Comparison of ENCODE assay signal across 10 cellular contexts in the genomic region with DNA sequence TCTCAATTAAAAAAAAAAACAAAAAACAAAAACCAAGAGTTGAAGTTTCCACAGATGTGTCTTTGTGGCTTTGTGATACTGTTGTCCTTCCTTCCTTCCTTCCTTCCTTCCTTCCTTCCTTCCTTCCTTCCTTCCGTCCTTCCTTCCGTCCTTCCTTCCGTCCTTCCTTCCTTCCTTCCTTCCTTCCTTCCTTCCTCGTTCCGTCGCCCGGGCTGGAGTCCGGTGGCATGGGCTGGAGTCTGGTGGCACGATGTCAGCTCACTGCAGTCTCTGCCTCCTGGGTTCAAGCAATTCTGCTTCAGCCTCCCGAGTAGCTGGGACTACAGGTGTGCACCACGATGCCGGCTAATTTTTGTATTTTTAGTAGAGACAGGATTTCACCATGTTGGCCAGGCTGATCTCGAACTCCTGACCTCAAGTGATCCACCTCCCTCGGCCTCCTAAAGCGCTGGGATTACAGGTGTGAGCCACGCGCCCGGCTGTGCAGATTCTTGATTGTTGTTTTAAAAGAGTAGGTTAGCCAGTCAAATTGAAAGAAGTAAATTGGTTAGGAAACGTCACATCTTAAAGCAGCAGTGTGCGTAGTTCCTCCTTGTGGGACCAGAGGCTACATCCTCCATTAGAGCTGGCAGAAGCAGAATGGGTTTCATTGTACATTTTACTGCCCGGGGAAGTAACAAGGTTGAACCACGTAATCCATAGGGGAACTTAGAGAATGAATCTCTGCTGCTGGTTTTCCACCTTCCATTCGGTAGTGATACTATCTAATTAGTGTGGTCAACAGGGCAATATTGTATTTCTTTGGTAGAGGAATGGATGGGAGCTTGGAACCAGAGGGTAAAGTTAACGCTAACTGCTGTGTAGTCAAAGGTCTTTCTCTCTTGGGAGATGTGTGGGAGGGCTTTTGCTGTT. TPM values are rescaled to one million over a fixed set of nuclear protein-coding genes. Genes with fewer than 3 reads are reported as not detected.
DNase-seq lines count a peak whose midpoint lies in the region; ATAC-seq and TF ChIP-seq lines count a peak whose summit lies in the region.
"Had no signal": no experiment of that assay in that cellular context is flagged by ENCODE, and none has a peak within 500 bp of the region (broad histone marks: within the 10 kb centered on the region; RNA-seq: fewer than 3 reads in every experiment).

No MANE protein-coding gene starts in this region.

- H3K4me3 Mint-ChIP-seq in MCF 10A (ENCODE audit: unreplicated experiment) (no peak overlapping the region), WTC11 (no peak overlapping the region)

- H2AFZ ChIP-seq in PC-3 (ENCODE audit: low read length), result no peak overlapping the region

- peaks cover 7 to 8% of the 10 kb centered on the region in 2 donors for H3K4me1 ChIP-seq in breast epithelium
- peaks cover 71% of the 10 kb centered on the region for H3K4me1 ChIP-seq in suprapubic skin
- H3K4me1 ChIP-seq in PC-3 (ENCODE audit: insufficient read depth, low read length), result peaks cover 13% of the 10 kb centered on the region
- H3K4me1 ChIP-seq in testis, result peaks cover 27% of the 10 kb centered on the region

- ATAC-seq in HG02759 (IDR thresholded peaks at IDR 0.05; ENCODE audit: unreplicated experiment) (peak; percentile 92), WTC11 (no peak), PC-3 (no peak)

- H3K36me3 ChIP-seq in breast epithelium (no peaks in the 10 kb centered on the region), suprapubic skin (peaks cover 33% of the 10 kb centered on the region), PC-3 (ENCODE audit: low read depth, low read length) (peaks cover 45% of the 10 kb centered on the region), testis (ENCODE audit: low read depth, missing control alignments) (no peaks in the 10 kb centered on the region)

- no peak for TF ChIP-seq POLR2A in breast epithelium (IDR thresholded peaks at IDR 0.05)
- TF ChIP-seq POLR2A in suprapubic skin (IDR thresholded peaks at IDR 0.05), result no peak
- TF ChIP-seq POLR2A in testis (IDR thresholded peaks at IDR 0.05), result no peak

- H3K27ac Mint-ChIP-seq in MCF 10A (ENCODE audit: low read depth, unreplicated experiment), result peak overlapping the region; percentile 61
- peak overlapping the region; percentile 91 for H3K27ac Mint-ChIP-seq in WTC11

- H3K36me3 Mint-ChIP-seq in MCF 10A (ENCODE audit: insufficient read depth, unreplicated experiment), result peaks cover 45% of the 10 kb centered on the region
- peaks cover 51% of the 10 kb centered on the region for H3K36me3 Mint-ChIP-seq in WTC11

- H3K79me2 ChIP-seq in PC-3 (ENCODE audit: low read length), result peaks cover 100% of the 10 kb centered on the region

- H3F3A ChIP-seq in PC-3 (ENCODE audit: low read length, unreplicated experiment), result no peaks in the 10 kb centered on the region

- WGBS in suprapubic skin, result 88% methylated on average over 13 of the region's 24 CpGs
- 84 to 89% methylated on average over 15 to 21 of the region's 24 CpGs for WGBS in testis, 2 donors

- H3K4me1 Mint-ChIP-seq in MCF 10A (ENCODE audit: insufficient read depth, unreplicated experiment) (peaks cover 48% of the 10 kb centered on the region), WTC11 (peaks cover 73% of the 10 kb centered on the region)

- no peaks in the 10 kb centered on the region for H3K27me3 ChIP-seq in breast epithelium
- no peaks in the 10 kb centered on the region for H3K27me3 ChIP-seq in suprapubic skin
- no peaks in the 10 kb centered on the region for H3K27me3 ChIP-seq in PC-3 (ENCODE audit: low read length)
- no peaks in the 10 kb centered on the region for H3K27me3 ChIP-seq in testis
- H3K27me3 ChIP-seq: adrenal gland had no signal

- POLR2A ChIA-PET in MCF 10A (lab: Yijun Ruan, JAX), result interaction anchor here (0.6 to 2.3 kb wide), 3 partner anchors 11 to 21 kb away, joined by 3 to 16 read pairs (median 4); no protein-coding TSS in a partner anchor
- POLR2A ChIA-PET in WTC11 (lab: Charles Lee), result no interaction called here
- POLR2A ChIA-PET in PC-3 (lab: Charles Lee; ENCODE audit: unreplicated experiment), result no interaction called here

- BruUV-seq in MCF 10A (replicated peaks; lab: Mats Ljungman, UMichigan) (no TSS peak), PC-3 (replicated peaks; lab: Mats Ljungman, UMichigan) (no TSS peak)

- TF ChIP-seq CTCF in MCF 10A (IDR thresholded peaks at IDR 0.05; ENCODE audit: unreplicated experiment), result no peak
- no peak for TF ChIP-seq CTCF in breast epithelium (IDR thresholded peaks at IDR 0.05)
- no peak for TF ChIP-seq CTCF in WTC11 (IDR thresholded peaks at IDR 0.05)
- TF ChIP-seq CTCF in suprapubic skin (IDR thresholded peaks at IDR 0.05), result no peak
- TF ChIP-seq CTCF in PC-3 (conservative IDR thresholded peaks at IDR 0.05; ENCODE audit: low read depth, low read length), result no peak
- TF ChIP-seq CTCF in testis (IDR thresholded peaks at IDR 0.05), result no peak

- TF ChIP-seq EP300 in suprapubic skin (IDR thresholded peaks at IDR 0.05), result no peak

- H3K27me3 Mint-ChIP-seq in MCF 10A (ENCODE audit: insufficient read depth, unreplicated experiment) (no peaks in the 10 kb centered on the region), WTC11 (ENCODE audit: low read depth) (no peaks in the 10 kb centered on the region)

- H3K9ac ChIP-seq in PC-3 (ENCODE audit: low read length), result no peak overlapping the region

- H3K9me3 Mint-ChIP-seq in MCF 10A (ENCODE audit: unreplicated experiment) (no peaks in the 10 kb centered on the region), WTC11 (no peaks in the 10 kb centered on the region)

- H3K4me3 ChIP-seq in breast epithelium, result no peak overlapping the region
- no peak overlapping the region for H3K4me3 ChIP-seq in suprapubic skin
- H3K4me3 ChIP-seq in PC-3 (ENCODE audit: low read length), result no peak overlapping the region
- H3K4me3 ChIP-seq in testis, result no peak overlapping the region
- H3K4me3 ChIP-seq: adrenal gland had no signal

- H3K9me2 ChIP-seq in PC-3 (replicated peaks; ENCODE audit: low read length), result no peaks in the 10 kb centered on the region

- H3K27ac ChIP-seq in breast epithelium, result peak overlapping the region in 1 of 2 donors; percentile 8
- H3K27ac ChIP-seq in suprapubic skin, result peak overlapping the region; percentile 72
- no peak overlapping the region for H3K27ac ChIP-seq in PC-3 (ENCODE audit: low read length)
- H3K27ac ChIP-seq in testis, result peak overlapping the region in 1 of 2 donors; percentile 20

- no peak overlapping the region for H3K4me2 ChIP-seq in PC-3 (ENCODE audit: low read length)

- DNase-seq in MCF 10A (ENCODE audit: unreplicated experiment) (no peak), breast epithelium (ENCODE audit: low spot score in 2 of 2) (no peak), WTC11 (ENCODE audit: low spot score) (no peak), suprapubic skin (ENCODE audit: low spot score in 2 of 2) (peak in 1 of 2 donors; percentile 43), PC-3 (no peak), Kasumi-1 (lab: John Stamatoyannopoulos, UW) (no peak), testis (no peak)
- DNase-seq: NCI-H226 had no signal

- intact Hi-C loops in MCF 10A (cut with micrococcal nuclease), result no loop called here
- intact Hi-C loops in breast epithelium (cut with DNase I; ENCODE audit: low total_unique reads), result no loop called here
- intact Hi-C loops in PC-3 (cut with micrococcal nuclease), result no loop called here
- intact Hi-C loops in testis (cut with DNase I; ENCODE audit: low total_unique reads), result no loop called here

- CTCF ChIA-PET in MCF 10A (lab: Yijun Ruan, JAX), result interaction anchor here (0.7 to 1.7 kb wide), 5 partner anchors 8 to 1046 kb away, joined by 3 to 6 read pairs (median 3); no protein-coding TSS in a partner anchor
- CTCF ChIA-PET in WTC11 (lab: Charles Lee), result interaction anchor here (1.1 to 1.3 kb wide), 3 partner anchors 18 to 28 kb away, joined by 3 to 7 read pairs (median 4); no protein-coding TSS in a partner anchor
- CTCF ChIA-PET in PC-3 (lab: Charles Lee), result no interaction called here

- H3K9me3 ChIP-seq in breast epithelium (no peaks in the 10 kb centered on the region), suprapubic skin (no peaks in the 10 kb centered on the region), PC-3 (ENCODE audit: low read length) (no peaks in the 10 kb centered on the region), testis (no peaks in the 10 kb centered on the region)
- H3K9me3 ChIP-seq: adrenal gland had no signal

- H4K20me1 ChIP-seq in PC-3 (ENCODE audit: low read length), result peaks cover 99% of the 10 kb centered on the region

TF ChIP-seq in WTC11, 78 proteins besides CTCF, POLR2A, EP300 and RAD21 (continues in another document):
- TF ChIP-seq, protein P1, sequence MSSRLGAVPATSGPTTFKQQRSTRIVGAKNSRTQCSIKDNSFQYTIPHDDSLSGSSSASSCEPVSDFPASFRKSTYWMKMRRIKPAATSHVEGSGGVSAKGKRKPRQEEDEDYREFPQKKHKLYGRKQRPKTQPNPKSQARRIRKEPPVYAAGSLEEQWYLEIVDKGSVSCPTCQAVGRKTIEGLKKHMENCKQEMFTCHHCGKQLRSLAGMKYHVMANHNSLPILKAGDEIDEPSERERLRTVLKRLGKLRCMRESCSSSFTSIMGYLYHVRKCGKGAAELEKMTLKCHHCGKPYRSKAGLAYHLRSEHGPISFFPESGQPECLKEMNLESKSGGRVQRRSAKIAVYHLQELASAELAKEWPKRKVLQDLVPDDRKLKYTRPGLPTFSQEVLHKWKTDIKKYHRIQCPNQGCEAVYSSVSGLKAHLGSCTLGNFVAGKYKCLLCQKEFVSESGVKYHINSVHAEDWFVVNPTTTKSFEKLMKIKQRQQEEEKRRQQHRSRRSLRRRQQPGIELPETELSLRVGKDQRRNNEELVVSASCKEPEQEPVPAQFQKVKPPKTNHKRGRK (CRISPR knock-in tag; IDR thresholded peaks at IDR 0.05; ENCODE audit: borderline replicate concordance), result no peak
- TF ChIP-seq ERG (CRISPR knock-in tag; IDR thresholded peaks at IDR 0.05), result no peak
- TF ChIP-seq TEAD4 (CRISPR knock-in tag; IDR thresholded peaks at IDR 0.05), result no peak
- no peak for TF ChIP-seq OVOL2 (CRISPR knock-in tag; IDR thresholded peaks at IDR 0.05; ENCODE audit: borderline replicate concordance)
- TF ChIP-seq GTF2I (CRISPR knock-in tag; conservative IDR thresholded peaks at IDR 0.05), result no peak

RNA-seq across cellular contexts. Expression of gene DNAJB6, which starts 20.6 kb away (rescaled TPM):
- 110 and 124 TPM in 2 replicates for total RNA-seq in MCF 10A (2022)
- 100 to 1,000 TPM in 2 of 3 donors, 10 to 100 TPM in 1; 73.8 to 136 (median 101) TPM for total RNA-seq in breast epithelium
- total RNA-seq in WTC11 (2021), result 264 to 288 TPM (median 268 TPM) in 3 replicates
- 100 to 1,000 TPM; 152 to 230 (median 185) TPM for total RNA-seq in suprapubic skin
- total RNA-seq in PC-3 (2014; rRNA removed), result 119 and 151 TPM in 2 replicates
- total RNA-seq in testis, result 100 to 1,000 TPM; 154 to 172 TPM
- polyA plus RNA-seq in testis (ENCODE audit: insufficient read depth, low read depth, low replicate concordance), result 262 TPM
